In genomic region chr10:91163269-91163708, GRCh38 we compare ENCODE assay signal across 8 cellular contexts. TPM values are rescaled to one million over a fixed set of nuclear protein-coding genes. Genes with fewer than 3 reads are reported as not detected.
DNase-seq lines count a peak whose midpoint lies in the region; ATAC-seq, FAIRE-seq and TF ChIP-seq lines count a peak whose summit lies in the region.

No MANE protein-coding gene starts in this region.

- intact Hi-C loops in mammary epithelial cell (cut with micrococcal nuclease) = loop anchor here (5.0 kb wide), 1 partner anchor 59 kb away; the partner anchor contains the start of gene PCGF5

- BruUV-seq in mammary epithelial cell (replicated peaks; lab: Mats Ljungman, UMichigan) = no TSS peak

- FAIRE-seq in D721Med (lab: Jason Lieb, UNC) = no peak

- H4K20me1 ChIP-seq in KMS-11 (ENCODE audit: insufficient read depth) (no peaks in the 10 kb centered on the region; the same call in none of the 2 replicates), mammary epithelial cell (ENCODE audit: insufficient read depth, low read length) (no peaks in the 10 kb centered on the region)

- H2AFZ ChIP-seq in KMS-11 (ENCODE audit: low read depth) = peak overlapping the region; percentile 70
- H2AFZ ChIP-seq in mammary epithelial cell (ENCODE audit: low read depth, low read length) = peak overlapping the region; percentile 90

- peak; percentile 48 for ATAC-seq in GM21619 (IDR thresholded peaks at IDR 0.05; ENCODE audit: unreplicated experiment)

- peak; percentile 75 for DNase-seq in GM03348 (ENCODE audit: low spot score)
- DNase-seq in WERI-Rb-1 = peak; percentile 49
- DNase-seq in mammary epithelial cell = peak; percentile 51
- peak; percentile 78 for DNase-seq in islet precursor cell
- DNase-seq in stimulated activated CD4-positive, alpha-beta T cell treated with anti-CD3 and anti-CD28 coated beads, Interleukin-12 subunit alpha, Interleukin-12 subunit beta, amount 100 ng/mL, for 4 hours = peak; percentile 62
- no peak for DNase-seq in D721Med (ENCODE audit: insufficient read length, low spot score)

- H3K36me3 ChIP-seq in KMS-11 (ENCODE audit: insufficient read depth) (no peaks in the 10 kb centered on the region), WERI-Rb-1 (no peaks in the 10 kb centered on the region), mammary epithelial cell (ENCODE audit: insufficient read depth, low read length) (no peaks in the 10 kb centered on the region)

- peak overlapping the region; percentile 88; the same call in 1 of the 2 replicates for H3K4me2 ChIP-seq in KMS-11
- H3K4me2 ChIP-seq in mammary epithelial cell (ENCODE audit: insufficient read depth, low read depth, low read length) = peak overlapping the region; percentile 90

- TF ChIP-seq CTCF in KMS-11 (conservative IDR thresholded peaks at IDR 0.05; ENCODE audit: low read depth, low read length) = no peak
- TF ChIP-seq CTCF in WERI-Rb-1 (IDR thresholded peaks at IDR 0.05; ENCODE audit: low read depth, low read length) = no peak
- TF ChIP-seq CTCF in mammary epithelial cell (conservative IDR thresholded peaks at IDR 0.05 in 1 of 2, IDR thresholded peaks at IDR 0.05 in 1 of 2; ENCODE audit: extremely low read depth in 1 of 2, insufficient read depth in 1 of 2, low read depth in 1 of 2, low read length in 2 of 2) = no peak
- no peak for TF ChIP-seq CTCF in D721Med (IDR thresholded peaks at IDR 0.05; ENCODE audit: insufficient read depth, missing control alignments)

- CTCF ChIA-PET in mammary epithelial cell (lab: Charles Lee; ENCODE audit: low non-redundant PET) = interaction anchor here (0.6 kb wide), 1 partner anchor 40 kb away, joined by 12 read pairs; no protein-coding TSS in a partner anchor

- no peak overlapping the region for H3K4me3 ChIP-seq in KMS-11 (IDR thresholded peaks at IDR 0.05; ENCODE audit: insufficient read depth, low read depth, low read length)
- H3K4me3 ChIP-seq in WERI-Rb-1 (ENCODE audit: low read depth, low read length) = peak overlapping the region; percentile 62
- H3K4me3 ChIP-seq in mammary epithelial cell (replicated peaks in 1 of 3; ENCODE audit: insufficient read depth in 1 of 3, low read depth in 2 of 3, low read length in 3 of 3) = peak overlapping the region; percentile 69 to 73 (median 73)

- H3K27ac ChIP-seq in KMS-11 = peak overlapping the region; percentile 68
- H3K27ac ChIP-seq in WERI-Rb-1 = peak overlapping the region; percentile 59
- H3K27ac ChIP-seq in mammary epithelial cell (ENCODE audit: insufficient read depth, low read depth, low read length) = peak overlapping the region; percentile 61

- no peaks in the 10 kb centered on the region for H3K9me3 ChIP-seq in WERI-Rb-1 (ENCODE audit: severe bottlenecking)
- no peaks in the 10 kb centered on the region for H3K9me3 ChIP-seq in mammary epithelial cell (replicated peaks; ENCODE audit: insufficient read depth, low read length)

- dilution Hi-C loops in mammary epithelial cell (cut with HindIII; ENCODE audit: low sequenced_read_pairs) = no loop called here

- peak overlapping the region; percentile 81 for H3K9ac ChIP-seq in KMS-11
- H3K9ac ChIP-seq in mammary epithelial cell (ENCODE audit: insufficient read depth, low read length) = peak overlapping the region; percentile 73

- H3K27me3 ChIP-seq in KMS-11 (ENCODE audit: insufficient read depth, low read depth) (no peaks in the 10 kb centered on the region), WERI-Rb-1 (ENCODE audit: insufficient read depth, low read depth, severe bottlenecking) (no peaks in the 10 kb centered on the region), mammary epithelial cell (ENCODE audit: insufficient read depth, low read length) (no peaks in the 10 kb centered on the region)

- H3K79me2 ChIP-seq in KMS-11 (ENCODE audit: insufficient read depth, low read depth) (peaks cover 27% of the 10 kb centered on the region), mammary epithelial cell (ENCODE audit: insufficient read depth, low read length) (peaks cover 5% of the 10 kb centered on the region)

- no CpG with 5 or more reads among the region's 56 CpGs for WGBS in mammary epithelial cell (ENCODE audit: low coverage, missing lambda C conversion rate)

- in situ Hi-C loops in mammary epithelial cell (cut with MboI; ENCODE audit: low sequenced_read_pairs in 2 of 2) = no loop called here

- H3K4me1 ChIP-seq in KMS-11 (ENCODE audit: low read depth, poor library complexity, severe bottlenecking) = peaks cover 21% of the 10 kb centered on the region
- peaks cover 12% of the 10 kb centered on the region for H3K4me1 ChIP-seq in mammary epithelial cell (ENCODE audit: insufficient read depth, low read length)

RNA-seq across cellular contexts. Expression of gene PCGF5, which starts 57.2 kb away (rescaled TPM):
- total RNA-seq in mammary epithelial cell = 10 to 100 TPM; 17.6 to 22.5 TPM
- polyA plus RNA-seq in mammary epithelial cell = 13.4 TPM
- 35.9 TPM for polyA minus RNA-seq in mammary epithelial cell
